ENCODE assay signal across 8 cellular contexts in the genomic region with DNA sequence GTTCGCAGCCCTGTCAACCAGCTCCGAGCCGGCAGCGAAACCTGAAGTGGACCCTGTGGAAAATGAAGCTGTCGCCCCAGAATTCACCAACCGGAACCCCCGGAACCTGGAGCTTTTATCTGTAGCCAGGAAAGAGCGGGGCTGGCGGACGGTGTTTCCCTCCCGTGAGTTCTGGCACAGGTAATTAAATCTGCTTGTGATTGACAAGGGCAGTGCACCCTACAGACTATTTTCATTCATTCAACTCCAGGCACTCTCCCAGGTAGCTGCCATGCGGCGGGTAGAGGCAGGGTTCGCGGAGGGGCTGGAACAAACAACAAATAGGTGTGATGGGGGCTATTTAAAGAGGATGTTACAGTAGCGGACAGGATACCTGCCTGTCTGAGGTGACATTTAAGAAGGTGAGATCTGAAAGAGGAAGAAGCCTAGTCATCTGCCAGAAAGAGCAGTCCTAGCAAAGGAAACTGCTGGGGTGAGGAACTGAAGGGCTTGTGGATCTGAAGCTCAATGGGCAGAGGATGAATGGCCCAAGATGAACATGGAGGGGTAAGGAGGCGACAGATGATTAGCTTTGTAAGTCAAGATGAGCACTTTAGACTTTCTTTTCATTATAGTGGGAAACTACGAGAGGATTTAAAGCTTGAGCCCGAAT.
DNase-seq lines count a peak whose midpoint lies in the region; ATAC-seq and TF ChIP-seq lines count a peak whose summit lies in the region.

No MANE protein-coding gene starts in this region.

- ATAC-seq in HG02852 (IDR thresholded peaks at IDR 0.05; ENCODE audit: unreplicated experiment), result no peak

- H3K36me3 ChIP-seq in rectal smooth muscle tissue (ENCODE audit: control insufficient read depth, insufficient read depth, low read length), result peaks cover 2% of the 10 kb centered on the region

- H3K9me3 Mint-ChIP-seq in T-helper 2 cell treated with Interferon-gamma antibody and Interleukin-4, amounts not matched to agents 5 μg/mL and 100 μg/mL, for 36 hours, result no peaks in the 10 kb centered on the region

- H3K4me3 Mint-ChIP-seq in T-helper 2 cell treated with Interferon-gamma antibody and Interleukin-4, amounts not matched to agents 5 μg/mL and 100 μg/mL, for 36 hours, result peak overlapping the region; percentile 96

- H3K4me3 ChIP-seq in fibroblast of mammary gland (ENCODE audit: control insufficient read depth, low read depth, low read length), result peak overlapping the region; percentile 94
- peak overlapping the region; percentile 87 for H3K4me3 ChIP-seq in rectal smooth muscle tissue (ENCODE audit: low read length)

- H3K27me3 ChIP-seq in rectal smooth muscle tissue (ENCODE audit: control insufficient read depth, insufficient read depth, low read length), result no peaks in the 10 kb centered on the region

- H3K27ac ChIP-seq in rectal smooth muscle tissue (ENCODE audit: low read depth, low read length), result peak overlapping the region; percentile 98

- no peak for TF ChIP-seq CTCF in fibroblast of mammary gland (conservative IDR thresholded peaks at IDR 0.05; ENCODE audit: control insufficient read depth, insufficient read depth, low read depth, low read length)

- H3K4me1 ChIP-seq in rectal smooth muscle tissue (ENCODE audit: control insufficient read depth, insufficient read depth, low read length), result peaks cover 24% of the 10 kb centered on the region

- H3K27me3 Mint-ChIP-seq in T-helper 2 cell treated with Interferon-gamma antibody and Interleukin-4, amounts not matched to agents 5 μg/mL and 100 μg/mL, for 36 hours (ENCODE audit: low read depth), result peaks cover 2% of the 10 kb centered on the region

- peaks cover 36% of the 10 kb centered on the region for H3K4me1 Mint-ChIP-seq in T-helper 2 cell treated with Interferon-gamma antibody and Interleukin-4, amounts not matched to agents 5 μg/mL and 100 μg/mL, for 36 hours (ENCODE audit: low read depth)

- peaks cover 59% of the 10 kb centered on the region for H3K36me3 Mint-ChIP-seq in T-helper 2 cell treated with Interferon-gamma antibody and Interleukin-4, amounts not matched to agents 5 μg/mL and 100 μg/mL, for 36 hours (ENCODE audit: low read depth)

- DNase-seq in stimulated activated CD4-positive, alpha-beta T cell treated with anti-CD3 and anti-CD28 coated beads, Interleukin-1b, Interleukin-23, amount 100 ng/mL, for 48 hours, result peak; percentile 4
- no peak for DNase-seq in stimulated activated CD4-positive, alpha-beta T cell treated with anti-CD3 and anti-CD28 coated beads, Interleukin-4, amount 100 ng/mL, for 1 hour
- DNase-seq in T-helper 2 cell treated with Interferon-gamma antibody and Interleukin-4, amounts not matched to agents 5 μg/mL and 100 μg/mL, for 36 hours (ENCODE audit: low spot score), result no peak
- DNase-seq in fibroblast of mammary gland (ENCODE audit: low read depth) (no peak), GDM1 (lab: John Stamatoyannopoulos, UW) (no peak), HuH-7.5 (ENCODE audit: low spot score) (no peak)

- peak overlapping the region; percentile 79 for H3K9ac ChIP-seq in rectal smooth muscle tissue (ENCODE audit: low read length)

- peak overlapping the region; percentile 95 for H3K27ac Mint-ChIP-seq in T-helper 2 cell treated with Interferon-gamma antibody and Interleukin-4, amounts not matched to agents 5 μg/mL and 100 μg/mL, for 36 hours
